Comparison of ENCODE assay signal across 16 cellular contexts in genomic region chr17:2964370-2964769, GRCh38.
A peak's percentile ranks its signal among the peaks of the same experiment; 100 is the strongest.
DNase-seq lines count a peak whose midpoint lies in the region; TF ChIP-seq lines count a peak whose summit lies in the region.
"Had no signal": no experiment of that assay in that cellular context is flagged by ENCODE, and none has a peak within 500 bp of the region (broad histone marks: within the 10 kb centered on the region; RNA-seq: fewer than 3 reads in every experiment).

No MANE protein-coding gene starts in this region.

- H3K27ac ChIP-seq in VCaP = peak overlapping the region; percentile 98
- H3K27ac ChIP-seq in suprapubic skin = peak overlapping the region; percentile 48
- no peak overlapping the region for H3K27ac ChIP-seq in vagina
- no peak overlapping the region for H3K27ac ChIP-seq in ascending aorta
- H3K27ac ChIP-seq: Peyer's patch had no signal

- H3K4me1 ChIP-seq in suprapubic skin (peaks cover 14% of the 10 kb centered on the region), vagina (peaks cover 13% of the 10 kb centered on the region), ascending aorta (no peaks in the 10 kb centered on the region)

- DNase-seq in H7 = peak; percentile 46
- DNase-seq in mesenteric fat pad (ENCODE audit: low spot score) = peak; percentile 45
- DNase-seq in suprapubic skin (ENCODE audit: low spot score in 2 of 2) = no peak
- no peak for DNase-seq in vagina (ENCODE audit: extremely low spot score in 2 of 2)
- no peak for DNase-seq in ascending aorta (ENCODE audit: low spot score in 2 of 2)
- DNase-seq in NCI-H1092 (lab: John Stamatoyannopoulos, UW) = no peak
- DNase-seq: CD4-positive, alpha-beta memory T cell; DMS79 treated with DMSO at 0.1 percent for 48 hours; KG1; NCI-H1436; NCI-H2029; NCI-H2171; NCI-H82; Peyer's patch; SHP77 had no signal

- no peak overlapping the region for H3K4me3 ChIP-seq in H7 (ENCODE audit: insufficient read depth, low read depth, low read length)
- H3K4me3 ChIP-seq in suprapubic skin = no peak overlapping the region
- H3K4me3 ChIP-seq in vagina = no peak overlapping the region
- no peak overlapping the region for H3K4me3 ChIP-seq in ascending aorta
- H3K4me3 ChIP-seq: Peyer's patch had no signal

- TF ChIP-seq CTCF in VCaP (conservative IDR thresholded peaks at IDR 0.05) (no peak), suprapubic skin (IDR thresholded peaks at IDR 0.05) (no peak), vagina (IDR thresholded peaks at IDR 0.05) (no peak), ascending aorta (IDR thresholded peaks at IDR 0.05) (no peak)

- TF ChIP-seq EP300 in suprapubic skin (IDR thresholded peaks at IDR 0.05) = no peak

- TF ChIP-seq POLR2A in suprapubic skin (IDR thresholded peaks at IDR 0.05) (no peak), vagina (IDR thresholded peaks at IDR 0.05) (no peak)

- H3K36me3 ChIP-seq in H7 (replicated peaks; ENCODE audit: control insufficient read depth, insufficient read depth, low read length) (peaks cover 7% of the 10 kb centered on the region), suprapubic skin (no peaks in the 10 kb centered on the region), vagina (no peaks in the 10 kb centered on the region), ascending aorta (no peaks in the 10 kb centered on the region)
- H3K36me3 ChIP-seq: Peyer's patch had no signal

- intact Hi-C loops in vagina (cut with DNase I) = no loop called here
- intact Hi-C loops in ascending aorta (cut with DNase I) = no loop called here

- H3K9me3 ChIP-seq in suprapubic skin (no peaks in the 10 kb centered on the region), vagina (no peaks in the 10 kb centered on the region), ascending aorta (no peaks in the 10 kb centered on the region)
- H3K9me3 ChIP-seq: Peyer's patch had no signal

- no peaks in the 10 kb centered on the region for H3K27me3 ChIP-seq in H7 (ENCODE audit: control insufficient read depth, insufficient read depth, low read length)
- H3K27me3 ChIP-seq in suprapubic skin = no peaks in the 10 kb centered on the region
- H3K27me3 ChIP-seq in vagina = no peaks in the 10 kb centered on the region
- no peaks in the 10 kb centered on the region for H3K27me3 ChIP-seq in ascending aorta
- H3K27me3 ChIP-seq: Peyer's patch had no signal

- 77% methylated on average over 9 of the region's 10 CpGs for WGBS in suprapubic skin

Comparison
In these comparisons a context has a peak if more than half of its experiments do, and no peak if none do; other contexts are left out.
1. DNase-seq: peak in H7 (single experiment) and mesenteric fat pad (single experiment); none in suprapubic skin (0 of 2), vagina (0 of 2), ascending aorta (0 of 2) and NCI-H1092 (single experiment).
2. H3K27ac ChIP-seq: peak in VCaP (single experiment) and suprapubic skin (single experiment); none in vagina (single experiment) and ascending aorta (0 of 2).